In genomic region chr16:29263252-29263651, GRCh38 we compare ENCODE assay signal across 7 cellular contexts.
DNase-seq lines count a peak whose midpoint lies in the region; ATAC-seq, FAIRE-seq and TF ChIP-seq lines count a peak whose summit lies in the region.
"Not testable (repeated sequence)": the region's sequence is repeated elsewhere in the genome, so short reads cannot be mapped to it uniquely, and the experiment has no call there.

No MANE protein-coding gene starts in this region.

- H3K79me2 ChIP-seq in SK-N-SH (ENCODE audit: insufficient read depth); HepG2 (ENCODE audit: insufficient read depth, low read length); osteoblast (ENCODE audit: insufficient read depth, low read length): not testable (repeated sequence)

- H4K20me1 ChIP-seq in SK-N-SH (ENCODE audit: insufficient read depth); HepG2 (ENCODE audit: insufficient read depth, low read length); osteoblast (ENCODE audit: insufficient read depth, low read length): not testable (repeated sequence)

- H3K27me3 ChIP-seq in SK-N-SH (ENCODE audit: insufficient read depth); heart right ventricle; HepG2 (ENCODE audit: control insufficient read depth in 1 of 2, insufficient read depth in 2 of 2, low read length in 2 of 2); osteoblast (ENCODE audit: insufficient read depth, low read length); small intestine (ENCODE audit: control insufficient read depth in 2 of 2, insufficient read depth in 2 of 2, low read length in 2 of 2): not testable (repeated sequence)

- DNase-seq in HTR-8/SVneo (ENCODE audit: insufficient read length, low spot score); SK-N-SH; heart right ventricle; HepG2 (ENCODE audit: low spot score); osteoblast (ENCODE audit: insufficient read length, low spot score, missing footprints); small intestine: not testable (repeated sequence)
- DNase-seq in choroid plexus epithelial cell (ENCODE audit: low read depth): peak; percentile 61

- H2AFZ ChIP-seq in SK-N-SH (ENCODE audit: low read depth); HepG2 (ENCODE audit: low read length); osteoblast (ENCODE audit: low read length): not testable (repeated sequence)

- intact Hi-C loops in heart right ventricle (cut with DNase I): not testable (repeated sequence)
- intact Hi-C loops in HepG2 (cut with micrococcal nuclease; ENCODE audit: unreplicated experiment): loop anchor here (10.0 kb wide), 1 partner anchor 52 kb away; no protein-coding TSS in a partner anchor

- H3F3A ChIP-seq in SK-N-SH (replicated peaks; ENCODE audit: insufficient read depth): peaks cover 23% of the 10 kb centered on the region

- H3K27ac ChIP-seq in SK-N-SH (ENCODE audit: low read depth in 2 of 2, low read length in 1 of 2) (peak overlapping the region; percentile 60 to 100), heart right ventricle (peak overlapping the region in 6 of 10 donors; percentile 60 to 93 (median 88)), osteoblast (ENCODE audit: low read depth, low read length) (peak overlapping the region; percentile 95), small intestine (ENCODE audit: low read depth in 1 of 2, low read length in 1 of 2) (peak overlapping the region; percentile 41 to 56)
- not testable (repeated sequence) for H3K27ac ChIP-seq in HepG2 (ENCODE audit: extremely low read length, insufficient read depth, low read length)

- not testable (repeated sequence) for BruUV-seq in HepG2 (replicated peaks; lab: Mats Ljungman, UMichigan)

- not testable (repeated sequence) for H3K4me3 ChIP-seq in SK-N-SH (ENCODE audit: low read depth in 2 of 2, low read length in 1 of 2); choroid plexus epithelial cell (ENCODE audit: low read depth, low read length); heart right ventricle; HepG2 (replicated peaks in 1 of 3; ENCODE audit: insufficient read depth in 1 of 3, low read depth in 2 of 3, low read length in 3 of 3); osteoblast (ENCODE audit: insufficient read depth, low read length); small intestine (ENCODE audit: low read depth in 1 of 2, low read length in 2 of 2)

- H3K4me2 ChIP-seq in SK-N-SH (peak overlapping the region; percentile 78; the same call in 1 of the 2 replicates), HepG2 (ENCODE audit: low read depth, low read length) (0 out of 2 replicates have a peak overlapping the region, but pooled peaks have one; percentile 27)
- not testable (repeated sequence) for H3K4me2 ChIP-seq in osteoblast (ENCODE audit: insufficient read depth, low read length)

- CTCF ChIA-PET in SK-N-SH (lab: Yijun Ruan, JAX); HepG2 (lab: Yijun Ruan, JAX; ENCODE audit: low intra/inter-chr PET ratio, low total read pairs): not testable (repeated sequence)

- H3K9ac ChIP-seq in SK-N-SH: peak overlapping the region; percentile 91; the same call in 1 of the 2 replicates
- not testable (repeated sequence) for H3K9ac ChIP-seq in HepG2 (ENCODE audit: insufficient read depth, low read depth, low read length)

- not testable (repeated sequence) for ATAC-seq in heart right ventricle, HepG2

- peaks cover 48 to 61% of the 10 kb centered on the region in 2 experiments for H3K4me1 ChIP-seq in SK-N-SH (ENCODE audit: control insufficient read depth in 1 of 2, insufficient read depth in 2 of 2, low read depth in 1 of 2, low read length in 1 of 2)
- peaks cover 14 to 74% (median 29%) of the 10 kb centered on the region in 9 donors for H3K4me1 ChIP-seq in heart right ventricle
- H3K4me1 ChIP-seq in HepG2 (ENCODE audit: insufficient read depth, low read length): peaks cover 77% of the 10 kb centered on the region
- H3K4me1 ChIP-seq in osteoblast (ENCODE audit: insufficient read depth, low read length): peaks cover 34% of the 10 kb centered on the region
- H3K4me1 ChIP-seq in small intestine (ENCODE audit: control insufficient read depth in 2 of 2, insufficient read depth in 1 of 2, low read depth in 1 of 2, low read length in 1 of 2): not testable (repeated sequence)

- 51% methylated on average over 6 of the region's 8 CpGs for whole genome bisulfite sequencing in SK-N-SH (ENCODE audit: low lambda C conversion rate)
- WGBS in heart right ventricle, 2 donors: 38 to 54% methylated on average over 2 to 5 of the region's 8 CpGs
- WGBS in HepG2 (ENCODE audit: low lambda C conversion rate): 66% methylated on average over 6 of the region's 8 CpGs
- WGBS in small intestine, 3 donors: 20 to 49% (median 28%) methylated on average over 2 to 6 of the region's 8 CpGs

- not testable (repeated sequence) for H3K36me3 ChIP-seq in SK-N-SH (replicated peaks in 1 of 2; ENCODE audit: control insufficient read depth in 1 of 2, insufficient read depth in 2 of 2, low read length in 1 of 2); heart right ventricle; HepG2 (replicated peaks in 1 of 2; ENCODE audit: control insufficient read depth in 1 of 2, insufficient read depth in 2 of 2, low read length in 2 of 2); osteoblast (ENCODE audit: insufficient read depth, low read length); small intestine (ENCODE audit: control insufficient read depth in 2 of 2, insufficient read depth in 2 of 2, low read length in 2 of 2)

- not testable (repeated sequence) for TF ChIP-seq CTCF in SK-N-SH (IDR thresholded peaks at IDR 0.05); choroid plexus epithelial cell (conservative IDR thresholded peaks at IDR 0.05; ENCODE audit: low read depth, low read length); heart right ventricle (IDR thresholded peaks at IDR 0.05); HepG2 (CRISPR knock-in tag; IDR thresholded peaks at IDR 0.05); osteoblast (IDR thresholded peaks at IDR 0.05; ENCODE audit: extremely low read depth, low read depth, low read length)

- not testable (repeated sequence) for H3K9me3 ChIP-seq in SK-N-SH; heart right ventricle; HepG2 (ENCODE audit: low read length); osteoblast (ENCODE audit: low read depth, low read length); small intestine (ENCODE audit: control insufficient read depth, low read depth)

- POLR2A ChIA-PET in SK-N-SH (lab: Yijun Ruan, JAX); HepG2 (lab: Yijun Ruan, JAX): not testable (repeated sequence)

- FAIRE-seq in HTR-8/SVneo (lab: Jason Lieb, UNC): peak; percentile 33
- FAIRE-seq in HepG2 (lab: Jason Lieb, UNC); small intestine (lab: Jason Lieb, UNC): not testable (repeated sequence)

- not testable (repeated sequence) for H3K9me2 ChIP-seq in SK-N-SH

- in situ Hi-C loops in HepG2 (cut with HindIII; ENCODE audit: extremely low pct_ligation_motif_present, low pct_unique_long_range_greater_than_20kb): not testable (repeated sequence)

- TF ChIP-seq RAD21 in SK-N-SH (IDR thresholded peaks at IDR 0.05; ENCODE audit: low read length); HepG2 (CRISPR knock-in tag; IDR thresholded peaks at IDR 0.05): not testable (repeated sequence)

- TF ChIP-seq EP300 in SK-N-SH (IDR thresholded peaks at IDR 0.05; ENCODE audit: borderline replicate concordance in 1 of 2, low read depth in 1 of 2, low read length in 1 of 2); HepG2 (IDR thresholded peaks at IDR 0.05; ENCODE audit: low read depth in 2 of 2, low read length in 2 of 2); HepG2 (CRISPR knock-in tag; IDR thresholded peaks at IDR 0.05; ENCODE audit: borderline replicate concordance): not testable (repeated sequence)

- TF ChIP-seq POLR2A in HepG2 (IDR thresholded peaks at IDR 0.05; ENCODE audit: insufficient read depth in 1 of 2, low read depth in 2 of 2, low read length in 2 of 2): not testable (repeated sequence)
